1 cellular context compared by ENCODE assay signal in genomic region chrX:150547511-150548115, GRCh38.
TF ChIP-seq lines count a peak whose summit lies in the region.

No MANE protein-coding gene starts in this region.

TF ChIP-seq in HepG2, 621 proteins besides CTCF, POLR2A, EP300 and RAD21 (continued from another document):
- TF ChIP-seq CREB3 (CRISPR knock-in tag; IDR thresholded peaks at IDR 0.05), result no peak
- TF ChIP-seq TFE3 (CRISPR knock-in tag; IDR thresholded peaks at IDR 0.05), result peak; percentile 43; the same call in 1 of the 2 replicates
- TF ChIP-seq HNF1B (CRISPR knock-in tag; IDR thresholded peaks at IDR 0.05), result peak; percentile 17; the same call in 1 of the 2 replicates
- TF ChIP-seq ZNF530 (CRISPR knock-in tag; IDR thresholded peaks at IDR 0.05; ENCODE audit: low read depth), result no peak
- TF ChIP-seq ZNF318 (CRISPR knock-in tag; IDR thresholded peaks at IDR 0.05), result no peak
- TF ChIP-seq RNF2 (conservative IDR thresholded peaks at IDR 0.05; ENCODE audit: low read depth), result 0 out of 2 replicates have a peak, but pooled peaks have one; percentile 53
- TF ChIP-seq MTA3 (CRISPR knock-in tag; IDR thresholded peaks at IDR 0.05), result no peak
- no peak for TF ChIP-seq SMARCC2 (IDR thresholded peaks at IDR 0.05)
- TF ChIP-seq HHEX (CRISPR knock-in tag; IDR thresholded peaks at IDR 0.05), result no peak
- peak in 1 of 2 experiments; percentile 19; a peak in 1 of 4 replicates for TF ChIP-seq NR2F1 (CRISPR knock-in tag; IDR thresholded peaks at IDR 0.05)
- TF ChIP-seq ZNF3 (CRISPR knock-in tag; IDR thresholded peaks at IDR 0.05), result no peak
- no peak for TF ChIP-seq ZNF761 (CRISPR knock-in tag; conservative IDR thresholded peaks at IDR 0.05)
- TF ChIP-seq SNAPC5 (CRISPR knock-in tag; IDR thresholded peaks at IDR 0.05; ENCODE audit: borderline replicate concordance), result no peak
- TF ChIP-seq ZNF510 (CRISPR knock-in tag; IDR thresholded peaks at IDR 0.05; ENCODE audit: low read depth), result no peak
- no peak for TF ChIP-seq NBN (conservative IDR thresholded peaks at IDR 0.05)
- no peak for TF ChIP-seq ZBTB10 (CRISPR knock-in tag; IDR thresholded peaks at IDR 0.05; ENCODE audit: borderline replicate concordance)
- TF ChIP-seq CCDC6 (CRISPR knock-in tag; IDR thresholded peaks at IDR 0.05), result no peak; the same call in 1 of the 2 replicates
- 0 out of 2 replicates have a peak, but pooled peaks have one; percentile 68 for TF ChIP-seq ARID2 (CRISPR knock-in tag; IDR thresholded peaks at IDR 0.05; ENCODE audit: borderline replicate concordance)
- TF ChIP-seq ZNF138 (CRISPR knock-in tag; IDR thresholded peaks at IDR 0.05; ENCODE audit: low read depth), result no peak
- TF ChIP-seq ARNT (IDR thresholded peaks at IDR 0.05), result no peak
- peak; percentile 33; the same call in 1 of the 2 replicates for TF ChIP-seq YEATS4 (CRISPR knock-in tag; IDR thresholded peaks at IDR 0.05; ENCODE audit: borderline replicate concordance)
